ENCODE assay signal across 1 cellular context in the genomic region with DNA sequence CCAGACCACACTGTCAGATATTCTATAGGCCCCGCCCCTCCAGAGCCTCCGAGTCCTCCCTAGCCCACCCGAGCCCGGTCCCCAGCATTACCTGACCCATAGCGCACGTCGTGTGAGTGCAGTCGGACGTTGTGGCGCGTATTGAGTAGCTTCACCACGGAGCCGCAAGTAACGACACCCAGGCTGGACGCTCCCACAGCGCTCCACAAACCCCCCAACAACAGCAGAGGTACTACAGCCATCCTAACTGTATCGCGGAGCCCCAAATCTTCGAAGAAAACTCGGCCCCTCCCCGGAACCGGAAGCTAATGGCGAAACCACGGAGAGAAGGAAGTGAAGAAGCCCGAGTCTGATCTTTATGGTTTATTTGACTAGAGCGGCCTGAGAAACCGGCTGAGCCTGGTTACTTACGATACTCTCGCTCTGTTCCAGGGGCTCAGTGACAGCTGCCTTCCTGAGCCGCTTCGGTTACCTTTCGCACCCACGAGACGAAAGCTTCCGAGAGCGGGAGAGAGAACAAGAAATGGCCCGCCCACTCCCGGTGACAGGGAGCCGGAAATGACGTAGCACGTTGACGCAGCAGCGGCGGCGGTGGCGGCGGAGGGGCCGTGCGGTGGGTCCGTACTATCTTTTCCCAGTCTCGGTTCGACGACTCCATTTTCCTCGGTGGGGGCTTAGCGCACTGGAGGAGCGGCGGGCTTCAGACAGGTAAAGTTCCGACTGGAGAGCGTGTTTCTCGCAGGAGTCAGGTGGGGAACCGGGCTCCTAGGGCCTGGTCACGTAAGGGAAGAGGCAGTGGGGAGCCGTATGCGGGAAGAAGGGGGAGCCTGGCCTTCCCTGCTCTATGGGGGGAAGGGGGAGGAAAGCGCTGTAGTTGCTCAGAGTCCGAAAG.
TF ChIP-seq lines count a peak whose summit lies in the region.

A gene with protein sequence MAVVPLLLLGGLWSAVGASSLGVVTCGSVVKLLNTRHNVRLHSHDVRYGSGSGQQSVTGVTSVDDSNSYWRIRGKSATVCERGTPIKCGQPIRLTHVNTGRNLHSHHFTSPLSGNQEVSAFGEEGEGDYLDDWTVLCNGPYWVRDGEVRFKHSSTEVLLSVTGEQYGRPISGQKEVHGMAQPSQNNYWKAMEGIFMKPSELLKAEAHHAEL (minus strand): TSS at position 272 of the 892 bp plus-strand sequence. CDS start 30 bp downstream, at position 242.
A gene (plus strand): TSS at position 571 of the 892 bp plus-strand sequence. CDS start 11,197 bp downstream, outside the sequence.

TF ChIP-seq in WTC11, 78 proteins besides CTCF, POLR2A, EP300 and RAD21 (continued from another document and continues in another):
- TF ChIP-seq, protein P1, sequence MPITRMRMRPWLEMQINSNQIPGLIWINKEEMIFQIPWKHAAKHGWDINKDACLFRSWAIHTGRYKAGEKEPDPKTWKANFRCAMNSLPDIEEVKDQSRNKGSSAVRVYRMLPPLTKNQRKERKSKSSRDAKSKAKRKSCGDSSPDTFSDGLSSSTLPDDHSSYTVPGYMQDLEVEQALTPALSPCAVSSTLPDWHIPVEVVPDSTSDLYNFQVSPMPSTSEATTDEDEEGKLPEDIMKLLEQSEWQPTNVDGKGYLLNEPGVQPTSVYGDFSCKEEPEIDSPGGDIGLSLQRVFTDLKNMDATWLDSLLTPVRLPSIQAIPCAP (CRISPR knock-in tag; IDR thresholded peaks at IDR 0.05): no peak
- TF ChIP-seq CBFB (CRISPR knock-in tag; IDR thresholded peaks at IDR 0.05; ENCODE audit: low read depth): no peak
- TF ChIP-seq, protein P2, sequence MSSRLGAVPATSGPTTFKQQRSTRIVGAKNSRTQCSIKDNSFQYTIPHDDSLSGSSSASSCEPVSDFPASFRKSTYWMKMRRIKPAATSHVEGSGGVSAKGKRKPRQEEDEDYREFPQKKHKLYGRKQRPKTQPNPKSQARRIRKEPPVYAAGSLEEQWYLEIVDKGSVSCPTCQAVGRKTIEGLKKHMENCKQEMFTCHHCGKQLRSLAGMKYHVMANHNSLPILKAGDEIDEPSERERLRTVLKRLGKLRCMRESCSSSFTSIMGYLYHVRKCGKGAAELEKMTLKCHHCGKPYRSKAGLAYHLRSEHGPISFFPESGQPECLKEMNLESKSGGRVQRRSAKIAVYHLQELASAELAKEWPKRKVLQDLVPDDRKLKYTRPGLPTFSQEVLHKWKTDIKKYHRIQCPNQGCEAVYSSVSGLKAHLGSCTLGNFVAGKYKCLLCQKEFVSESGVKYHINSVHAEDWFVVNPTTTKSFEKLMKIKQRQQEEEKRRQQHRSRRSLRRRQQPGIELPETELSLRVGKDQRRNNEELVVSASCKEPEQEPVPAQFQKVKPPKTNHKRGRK (CRISPR knock-in tag; IDR thresholded peaks at IDR 0.05; ENCODE audit: borderline replicate concordance): no peak
- TF ChIP-seq NFE2L1 (CRISPR knock-in tag; IDR thresholded peaks at IDR 0.05): 0 out of 2 replicates have a peak, but pooled peaks have one; percentile 8
- no peak for TF ChIP-seq ZNF416 (CRISPR knock-in tag; IDR thresholded peaks at IDR 0.05)
- TF ChIP-seq, protein P3, sequence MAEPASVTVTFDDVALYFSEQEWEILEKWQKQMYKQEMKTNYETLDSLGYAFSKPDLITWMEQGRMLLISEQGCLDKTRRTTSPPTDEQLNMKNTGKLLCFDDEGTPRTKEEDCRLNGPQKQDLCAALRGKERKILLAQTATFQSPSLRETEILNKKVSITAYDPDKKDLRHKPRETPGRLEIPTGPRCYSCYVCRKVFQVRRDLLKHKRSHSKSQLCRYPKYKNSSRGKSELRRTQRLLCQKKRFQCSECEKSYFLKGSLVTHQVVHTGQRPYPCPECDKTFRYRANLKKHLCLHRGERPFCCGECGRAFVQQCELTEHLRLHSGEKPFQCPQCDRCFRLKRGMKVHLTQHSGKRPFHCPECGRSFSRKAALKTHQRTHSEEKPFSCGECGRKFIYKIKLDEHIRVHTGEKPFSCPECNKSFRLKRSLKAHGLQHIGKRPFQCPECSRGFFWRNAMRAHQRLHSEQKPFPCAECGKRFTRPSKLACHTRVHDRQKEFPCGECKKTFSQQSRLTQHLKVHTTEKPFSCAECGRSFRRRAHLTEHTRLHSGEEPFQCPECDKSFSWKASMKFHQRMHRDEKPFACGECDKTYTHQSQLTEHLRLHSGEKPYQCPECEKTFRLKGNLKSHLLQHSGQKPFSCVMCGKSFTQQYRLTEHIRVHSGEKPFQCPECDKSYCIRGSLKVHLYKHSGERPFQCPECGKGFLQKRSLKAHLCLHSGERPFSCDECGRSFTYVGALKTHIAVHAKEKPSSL (CRISPR knock-in tag; conservative IDR thresholded peaks at IDR 0.05): no peak
- TF ChIP-seq IRF2 (CRISPR knock-in tag; IDR thresholded peaks at IDR 0.05; ENCODE audit: borderline replicate concordance, low read depth): no peak
- TF ChIP-seq, protein P4, sequence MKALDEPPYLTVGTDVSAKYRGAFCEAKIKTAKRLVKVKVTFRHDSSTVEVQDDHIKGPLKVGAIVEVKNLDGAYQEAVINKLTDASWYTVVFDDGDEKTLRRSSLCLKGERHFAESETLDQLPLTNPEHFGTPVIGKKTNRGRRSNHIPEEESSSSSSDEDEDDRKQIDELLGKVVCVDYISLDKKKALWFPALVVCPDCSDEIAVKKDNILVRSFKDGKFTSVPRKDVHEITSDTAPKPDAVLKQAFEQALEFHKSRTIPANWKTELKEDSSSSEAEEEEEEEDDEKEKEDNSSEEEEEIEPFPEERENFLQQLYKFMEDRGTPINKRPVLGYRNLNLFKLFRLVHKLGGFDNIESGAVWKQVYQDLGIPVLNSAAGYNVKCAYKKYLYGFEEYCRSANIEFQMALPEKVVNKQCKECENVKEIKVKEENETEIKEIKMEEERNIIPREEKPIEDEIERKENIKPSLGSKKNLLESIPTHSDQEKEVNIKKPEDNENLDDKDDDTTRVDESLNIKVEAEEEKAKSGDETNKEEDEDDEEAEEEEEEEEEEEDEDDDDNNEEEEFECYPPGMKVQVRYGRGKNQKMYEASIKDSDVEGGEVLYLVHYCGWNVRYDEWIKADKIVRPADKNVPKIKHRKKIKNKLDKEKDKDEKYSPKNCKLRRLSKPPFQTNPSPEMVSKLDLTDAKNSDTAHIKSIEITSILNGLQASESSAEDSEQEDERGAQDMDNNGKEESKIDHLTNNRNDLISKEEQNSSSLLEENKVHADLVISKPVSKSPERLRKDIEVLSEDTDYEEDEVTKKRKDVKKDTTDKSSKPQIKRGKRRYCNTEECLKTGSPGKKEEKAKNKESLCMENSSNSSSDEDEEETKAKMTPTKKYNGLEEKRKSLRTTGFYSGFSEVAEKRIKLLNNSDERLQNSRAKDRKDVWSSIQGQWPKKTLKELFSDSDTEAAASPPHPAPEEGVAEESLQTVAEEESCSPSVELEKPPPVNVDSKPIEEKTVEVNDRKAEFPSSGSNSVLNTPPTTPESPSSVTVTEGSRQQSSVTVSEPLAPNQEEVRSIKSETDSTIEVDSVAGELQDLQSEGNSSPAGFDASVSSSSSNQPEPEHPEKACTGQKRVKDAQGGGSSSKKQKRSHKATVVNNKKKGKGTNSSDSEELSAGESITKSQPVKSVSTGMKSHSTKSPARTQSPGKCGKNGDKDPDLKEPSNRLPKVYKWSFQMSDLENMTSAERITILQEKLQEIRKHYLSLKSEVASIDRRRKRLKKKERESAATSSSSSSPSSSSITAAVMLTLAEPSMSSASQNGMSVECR (CRISPR knock-in tag; IDR thresholded peaks at IDR 0.05; ENCODE audit: borderline replicate concordance): peak; percentile 69; the same call in 1 of the 2 replicates
- TF ChIP-seq, protein P5, sequence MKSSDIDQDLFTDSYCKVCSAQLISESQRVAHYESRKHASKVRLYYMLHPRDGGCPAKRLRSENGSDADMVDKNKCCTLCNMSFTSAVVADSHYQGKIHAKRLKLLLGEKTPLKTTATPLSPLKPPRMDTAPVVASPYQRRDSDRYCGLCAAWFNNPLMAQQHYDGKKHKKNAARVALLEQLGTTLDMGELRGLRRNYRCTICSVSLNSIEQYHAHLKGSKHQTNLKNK (CRISPR knock-in tag; IDR thresholded peaks at IDR 0.05): no peak
- peak; percentile 77; the same call in 1 of the 2 replicates for TF ChIP-seq GABPB1 (CRISPR knock-in tag; IDR thresholded peaks at IDR 0.05)
- TF ChIP-seq, protein P6, sequence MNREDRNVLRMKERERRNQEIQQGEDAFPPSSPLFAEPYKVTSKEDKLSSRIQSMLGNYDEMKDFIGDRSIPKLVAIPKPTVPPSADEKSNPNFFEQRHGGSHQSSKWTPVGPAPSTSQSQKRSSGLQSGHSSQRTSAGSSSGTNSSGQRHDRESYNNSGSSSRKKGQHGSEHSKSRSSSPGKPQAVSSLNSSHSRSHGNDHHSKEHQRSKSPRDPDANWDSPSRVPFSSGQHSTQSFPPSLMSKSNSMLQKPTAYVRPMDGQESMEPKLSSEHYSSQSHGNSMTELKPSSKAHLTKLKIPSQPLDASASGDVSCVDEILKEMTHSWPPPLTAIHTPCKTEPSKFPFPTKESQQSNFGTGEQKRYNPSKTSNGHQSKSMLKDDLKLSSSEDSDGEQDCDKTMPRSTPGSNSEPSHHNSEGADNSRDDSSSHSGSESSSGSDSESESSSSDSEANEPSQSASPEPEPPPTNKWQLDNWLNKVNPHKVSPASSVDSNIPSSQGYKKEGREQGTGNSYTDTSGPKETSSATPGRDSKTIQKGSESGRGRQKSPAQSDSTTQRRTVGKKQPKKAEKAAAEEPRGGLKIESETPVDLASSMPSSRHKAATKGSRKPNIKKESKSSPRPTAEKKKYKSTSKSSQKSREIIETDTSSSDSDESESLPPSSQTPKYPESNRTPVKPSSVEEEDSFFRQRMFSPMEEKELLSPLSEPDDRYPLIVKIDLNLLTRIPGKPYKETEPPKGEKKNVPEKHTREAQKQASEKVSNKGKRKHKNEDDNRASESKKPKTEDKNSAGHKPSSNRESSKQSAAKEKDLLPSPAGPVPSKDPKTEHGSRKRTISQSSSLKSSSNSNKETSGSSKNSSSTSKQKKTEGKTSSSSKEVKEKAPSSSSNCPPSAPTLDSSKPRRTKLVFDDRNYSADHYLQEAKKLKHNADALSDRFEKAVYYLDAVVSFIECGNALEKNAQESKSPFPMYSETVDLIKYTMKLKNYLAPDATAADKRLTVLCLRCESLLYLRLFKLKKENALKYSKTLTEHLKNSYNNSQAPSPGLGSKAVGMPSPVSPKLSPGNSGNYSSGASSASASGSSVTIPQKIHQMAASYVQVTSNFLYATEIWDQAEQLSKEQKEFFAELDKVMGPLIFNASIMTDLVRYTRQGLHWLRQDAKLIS (CRISPR knock-in tag; IDR thresholded peaks at IDR 0.05; ENCODE audit: borderline replicate concordance): no peak
- TF ChIP-seq, protein P7, sequence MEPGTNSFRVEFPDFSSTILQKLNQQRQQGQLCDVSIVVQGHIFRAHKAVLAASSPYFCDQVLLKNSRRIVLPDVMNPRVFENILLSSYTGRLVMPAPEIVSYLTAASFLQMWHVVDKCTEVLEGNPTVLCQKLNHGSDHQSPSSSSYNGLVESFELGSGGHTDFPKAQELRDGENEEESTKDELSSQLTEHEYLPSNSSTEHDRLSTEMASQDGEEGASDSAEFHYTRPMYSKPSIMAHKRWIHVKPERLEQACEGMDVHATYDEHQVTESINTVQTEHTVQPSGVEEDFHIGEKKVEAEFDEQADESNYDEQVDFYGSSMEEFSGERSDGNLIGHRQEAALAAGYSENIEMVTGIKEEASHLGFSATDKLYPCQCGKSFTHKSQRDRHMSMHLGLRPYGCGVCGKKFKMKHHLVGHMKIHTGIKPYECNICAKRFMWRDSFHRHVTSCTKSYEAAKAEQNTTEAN (CRISPR knock-in tag; IDR thresholded peaks at IDR 0.05): no peak
- TF ChIP-seq, protein P8, sequence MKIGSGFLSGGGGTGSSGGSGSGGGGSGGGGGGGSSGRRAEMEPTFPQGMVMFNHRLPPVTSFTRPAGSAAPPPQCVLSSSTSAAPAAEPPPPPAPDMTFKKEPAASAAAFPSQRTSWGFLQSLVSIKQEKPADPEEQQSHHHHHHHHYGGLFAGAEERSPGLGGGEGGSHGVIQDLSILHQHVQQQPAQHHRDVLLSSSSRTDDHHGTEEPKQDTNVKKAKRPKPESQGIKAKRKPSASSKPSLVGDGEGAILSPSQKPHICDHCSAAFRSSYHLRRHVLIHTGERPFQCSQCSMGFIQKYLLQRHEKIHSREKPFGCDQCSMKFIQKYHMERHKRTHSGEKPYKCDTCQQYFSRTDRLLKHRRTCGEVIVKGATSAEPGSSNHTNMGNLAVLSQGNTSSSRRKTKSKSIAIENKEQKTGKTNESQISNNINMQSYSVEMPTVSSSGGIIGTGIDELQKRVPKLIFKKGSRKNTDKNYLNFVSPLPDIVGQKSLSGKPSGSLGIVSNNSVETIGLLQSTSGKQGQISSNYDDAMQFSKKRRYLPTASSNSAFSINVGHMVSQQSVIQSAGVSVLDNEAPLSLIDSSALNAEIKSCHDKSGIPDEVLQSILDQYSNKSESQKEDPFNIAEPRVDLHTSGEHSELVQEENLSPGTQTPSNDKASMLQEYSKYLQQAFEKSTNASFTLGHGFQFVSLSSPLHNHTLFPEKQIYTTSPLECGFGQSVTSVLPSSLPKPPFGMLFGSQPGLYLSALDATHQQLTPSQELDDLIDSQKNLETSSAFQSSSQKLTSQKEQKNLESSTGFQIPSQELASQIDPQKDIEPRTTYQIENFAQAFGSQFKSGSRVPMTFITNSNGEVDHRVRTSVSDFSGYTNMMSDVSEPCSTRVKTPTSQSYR (CRISPR knock-in tag; IDR thresholded peaks at IDR 0.05): no peak
- TF ChIP-seq, protein P9, sequence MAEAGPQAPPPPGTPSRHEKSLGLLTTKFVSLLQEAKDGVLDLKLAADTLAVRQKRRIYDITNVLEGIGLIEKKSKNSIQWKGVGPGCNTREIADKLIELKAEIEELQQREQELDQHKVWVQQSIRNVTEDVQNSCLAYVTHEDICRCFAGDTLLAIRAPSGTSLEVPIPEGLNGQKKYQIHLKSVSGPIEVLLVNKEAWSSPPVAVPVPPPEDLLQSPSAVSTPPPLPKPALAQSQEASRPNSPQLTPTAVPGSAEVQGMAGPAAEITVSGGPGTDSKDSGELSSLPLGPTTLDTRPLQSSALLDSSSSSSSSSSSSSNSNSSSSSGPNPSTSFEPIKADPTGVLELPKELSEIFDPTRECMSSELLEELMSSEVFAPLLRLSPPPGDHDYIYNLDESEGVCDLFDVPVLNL (CRISPR knock-in tag; IDR thresholded peaks at IDR 0.05; ENCODE audit: borderline replicate concordance, low read depth): no peak
- TF ChIP-seq, protein P10, sequence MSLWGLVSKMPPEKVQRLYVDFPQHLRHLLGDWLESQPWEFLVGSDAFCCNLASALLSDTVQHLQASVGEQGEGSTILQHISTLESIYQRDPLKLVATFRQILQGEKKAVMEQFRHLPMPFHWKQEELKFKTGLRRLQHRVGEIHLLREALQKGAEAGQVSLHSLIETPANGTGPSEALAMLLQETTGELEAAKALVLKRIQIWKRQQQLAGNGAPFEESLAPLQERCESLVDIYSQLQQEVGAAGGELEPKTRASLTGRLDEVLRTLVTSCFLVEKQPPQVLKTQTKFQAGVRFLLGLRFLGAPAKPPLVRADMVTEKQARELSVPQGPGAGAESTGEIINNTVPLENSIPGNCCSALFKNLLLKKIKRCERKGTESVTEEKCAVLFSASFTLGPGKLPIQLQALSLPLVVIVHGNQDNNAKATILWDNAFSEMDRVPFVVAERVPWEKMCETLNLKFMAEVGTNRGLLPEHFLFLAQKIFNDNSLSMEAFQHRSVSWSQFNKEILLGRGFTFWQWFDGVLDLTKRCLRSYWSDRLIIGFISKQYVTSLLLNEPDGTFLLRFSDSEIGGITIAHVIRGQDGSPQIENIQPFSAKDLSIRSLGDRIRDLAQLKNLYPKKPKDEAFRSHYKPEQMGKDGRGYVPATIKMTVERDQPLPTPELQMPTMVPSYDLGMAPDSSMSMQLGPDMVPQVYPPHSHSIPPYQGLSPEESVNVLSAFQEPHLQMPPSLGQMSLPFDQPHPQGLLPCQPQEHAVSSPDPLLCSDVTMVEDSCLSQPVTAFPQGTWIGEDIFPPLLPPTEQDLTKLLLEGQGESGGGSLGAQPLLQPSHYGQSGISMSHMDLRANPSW (CRISPR knock-in tag; conservative IDR thresholded peaks at IDR 0.05; ENCODE audit: low read depth): no peak
- TF ChIP-seq NFATC4 (CRISPR knock-in tag; IDR thresholded peaks at IDR 0.05): no peak
- 0 out of 2 replicates have a peak, but pooled peaks have one; percentile 11 for TF ChIP-seq KAT7 (CRISPR knock-in tag; IDR thresholded peaks at IDR 0.05; ENCODE audit: borderline replicate concordance)
